6 cellular contexts compared by ENCODE assay signal in genomic region chr11:13139085-13139484, GRCh38.
DNase-seq lines count a peak whose midpoint lies in the region; ATAC-seq, FAIRE-seq and TF ChIP-seq lines count a peak whose summit lies in the region.
"Not testable (repeated sequence)": the region's sequence is repeated elsewhere in the genome, so short reads cannot be mapped to it uniquely, and the experiment has no call there.

No MANE protein-coding gene starts in this region.

- H3K36me3 ChIP-seq in hepatocyte (replicated peaks; ENCODE audit: insufficient read depth, low read depth); mesenchymal stem cell (ENCODE audit: control insufficient read depth in 1 of 2, insufficient read depth in 2 of 2, low read depth in 1 of 2, low read length in 2 of 2); neural progenitor cell: not testable (repeated sequence)

- intact Hi-C loops in Calu3 (cut with micrococcal nuclease; ENCODE audit: unreplicated experiment), result not testable (repeated sequence)

- not testable (repeated sequence) for TF ChIP-seq EP300 in A549 (IDR thresholded peaks at IDR 0.05)

- H2AFZ ChIP-seq in hepatocyte; mesenchymal stem cell (ENCODE audit: low read depth, low read length); neural progenitor cell (replicated peaks): not testable (repeated sequence)

- H3K4ac ChIP-seq in mesenchymal stem cell (ENCODE audit: low read depth in 1 of 2, low read length in 2 of 2), result not testable (repeated sequence)

- not testable (repeated sequence) for ATAC-seq in A549

- peak overlapping the region; percentile 77 for H2BK5ac ChIP-seq in mesenchymal stem cell (ENCODE audit: low read depth, low read length, poor library complexity, severe bottlenecking)

- CTCF ChIA-PET in A549 (lab: Yijun Ruan, JAX), result interaction anchor here (1.2 to 2.1 kb wide), 3 partner anchors 12 to 44 kb away, joined by 3 to 9 read pairs (median 4); no protein-coding TSS in a partner anchor
- CTCF ChIA-PET in Calu3 (lab: Charles Lee), result not testable (repeated sequence)

- not testable (repeated sequence) for H3K9me2 ChIP-seq in hepatocyte (replicated peaks; ENCODE audit: insufficient read depth)

- not testable (repeated sequence) for H3K9ac ChIP-seq in mesenchymal stem cell (ENCODE audit: low read length); neural progenitor cell

- H3K79me2 ChIP-seq in hepatocyte; neural progenitor cell (ENCODE audit: low read depth): not testable (repeated sequence)

- H3K23ac ChIP-seq in mesenchymal stem cell (ENCODE audit: low read length in 2 of 2), result not testable (repeated sequence)

- H3K4me1 Mint-ChIP-seq in Calu3 (ENCODE audit: low read depth, unreplicated experiment) (peaks cover 91% of the 10 kb centered on the region), neural progenitor cell (peaks cover 35% of the 10 kb centered on the region)

- peaks cover 22% of the 10 kb centered on the region for H3F3A ChIP-seq in neural progenitor cell (ENCODE audit: low read depth)

- H2BK120ac ChIP-seq in mesenchymal stem cell (ENCODE audit: low read depth, low read length), result not testable (repeated sequence)

- H3K18ac ChIP-seq in mesenchymal stem cell (ENCODE audit: low read depth in 1 of 2, low read length in 2 of 2), result not testable (repeated sequence)

- H3K27me3 ChIP-seq in hepatocyte, neural progenitor cell: not testable (repeated sequence)
- H3K27me3 ChIP-seq in mesenchymal stem cell (ENCODE audit: control insufficient read depth in 1 of 2, insufficient read depth in 1 of 2, low read length in 2 of 2), result peaks cover 0 to 43% of the 10 kb centered on the region in 2 experiments

- not testable (repeated sequence) for H4K8ac ChIP-seq in mesenchymal stem cell (ENCODE audit: low read length)

- not testable (repeated sequence) for FAIRE-seq in A549 (lab: Jason Lieb, UNC)

- H3K4me3 ChIP-seq in A549; hepatocyte; mesenchymal stem cell (ENCODE audit: insufficient read depth in 1 of 2, low read depth in 1 of 2, low read length in 2 of 2); neural progenitor cell: not testable (repeated sequence)

- POLR2A ChIA-PET in A549 (lab: Yijun Ruan, JAX), result interaction anchor here (1.5 to 1.9 kb wide), 2 partner anchors 130 kb away, joined by 5 to 9 read pairs; partner anchors contain the start of gene RASSF10

- H3K14ac ChIP-seq in mesenchymal stem cell (ENCODE audit: low read length in 2 of 2), result not testable (repeated sequence)

- not testable (repeated sequence) for DNase-seq in A549 (ENCODE audit: low read depth in 1 of 2, low spot score in 1 of 2); Calu3; hepatocyte (ENCODE audit: low spot score); mesenchymal stem cell; neural progenitor cell (ENCODE audit: low spot score)

- H2AK5ac ChIP-seq in mesenchymal stem cell (ENCODE audit: low read length, severe bottlenecking), result peak overlapping the region; percentile 78

- not testable (repeated sequence) for TF ChIP-seq CTCF in A549 (IDR thresholded peaks at IDR 0.05); Calu3 (IDR thresholded peaks at IDR 0.05; ENCODE audit: unreplicated experiment); VCaP (conservative IDR thresholded peaks at IDR 0.05); hepatocyte (IDR thresholded peaks at IDR 0.05; ENCODE audit: poor library complexity); neural progenitor cell (IDR thresholded peaks at IDR 0.05)

- H4K91ac ChIP-seq in mesenchymal stem cell (ENCODE audit: low read length), result not testable (repeated sequence)

- BruUV-seq in Calu3 (replicated peaks; lab: Mats Ljungman, UMichigan), result not testable (repeated sequence)

- not testable (repeated sequence) for H2BK12ac ChIP-seq in mesenchymal stem cell (ENCODE audit: low read length in 2 of 2)

- H3K4me1 ChIP-seq in A549, result peaks cover 47% of the 10 kb centered on the region
- H3K4me1 ChIP-seq in hepatocyte (ENCODE audit: insufficient read depth), result peaks cover 50% of the 10 kb centered on the region
- peaks cover 32% of the 10 kb centered on the region for H3K4me1 ChIP-seq in mesenchymal stem cell (ENCODE audit: control insufficient read depth, insufficient read depth, low read depth, low read length)
- peaks cover 26% of the 10 kb centered on the region for H3K4me1 ChIP-seq in neural progenitor cell

- not testable (repeated sequence) for H2BK15ac ChIP-seq in mesenchymal stem cell (ENCODE audit: low read depth, poor library complexity, severe bottlenecking)

- H3K9me3 Mint-ChIP-seq in Calu3 (ENCODE audit: low read depth, unreplicated experiment); neural progenitor cell: not testable (repeated sequence)

- H3K27ac ChIP-seq in A549 (peak overlapping the region; percentile 98 to 99), VCaP (peak overlapping the region; percentile 89), hepatocyte (peak overlapping the region; percentile 89), mesenchymal stem cell (ENCODE audit: low read length, poor library complexity, severe bottlenecking) (peak overlapping the region; percentile 100)
- H3K27ac ChIP-seq in neural progenitor cell, result not testable (repeated sequence)

- H3K36me3 Mint-ChIP-seq in Calu3 (ENCODE audit: insufficient read depth, unreplicated experiment), result peaks cover 10% of the 10 kb centered on the region
- not testable (repeated sequence) for H3K36me3 Mint-ChIP-seq in neural progenitor cell

- H3K9me3 ChIP-seq in A549; hepatocyte (ENCODE audit: low read depth); mesenchymal stem cell (ENCODE audit: control insufficient read depth, low read length); neural progenitor cell (ENCODE audit: low read depth): not testable (repeated sequence)

- H3K79me1 ChIP-seq in mesenchymal stem cell (replicated peaks; ENCODE audit: low read length, poor library complexity, severe bottlenecking), result not testable (repeated sequence)

- WGBS in A549 (ENCODE audit: missing lambda C conversion rate), result 88% methylated on average over 1 of the region's 1 CpG
- WGBS in hepatocyte (ENCODE audit: low lambda C conversion rate, missing lambda C conversion rate), result 96% methylated on average over 1 of the region's 1 CpG
- 94% methylated on average over 1 of the region's 1 CpG for WGBS in mesenchymal stem cell

- not testable (repeated sequence) for H3K4me2 ChIP-seq in A549; hepatocyte; mesenchymal stem cell (ENCODE audit: low read length, poor library complexity, severe bottlenecking); neural progenitor cell

- not testable (repeated sequence) for TF ChIP-seq POLR2A in A549 (IDR thresholded peaks at IDR 0.05; ENCODE audit: low read length)

- H3K27ac Mint-ChIP-seq in Calu3 (ENCODE audit: unreplicated experiment) (peak overlapping the region; percentile 79), neural progenitor cell (peak overlapping the region; percentile 33)

- H3K4me3 Mint-ChIP-seq in Calu3 (ENCODE audit: low read depth, unreplicated experiment); neural progenitor cell: not testable (repeated sequence)

- H4K20me1 ChIP-seq in hepatocyte (ENCODE audit: insufficient read depth, poor library complexity, severe bottlenecking); neural progenitor cell (ENCODE audit: low read depth): not testable (repeated sequence)

- H3K27me3 Mint-ChIP-seq in Calu3 (ENCODE audit: unreplicated experiment); neural progenitor cell (ENCODE audit: insufficient read depth, low read depth): not testable (repeated sequence)

- TF ChIP-seq RAD21 in A549 (conservative IDR thresholded peaks at IDR 0.05 in 1 of 2, IDR thresholded peaks at IDR 0.05 in 1 of 2), result not testable (repeated sequence)
